ENCODE assay signal across 11 cellular contexts in genomic region chr2:178282075-178282474, GRCh38.
DNase-seq lines count a peak whose midpoint lies in the region; ATAC-seq, FAIRE-seq and TF ChIP-seq lines count a peak whose summit lies in the region.
"Had no signal": no experiment of that assay in that cellular context is flagged by ENCODE, and none has a peak within 500 bp of the region (broad histone marks: within the 10 kb centered on the region; RNA-seq: fewer than 3 reads in every experiment).

No MANE protein-coding gene starts in this region.

- ATAC-seq in esophagus mucosa: peak; percentile 81
- ATAC-seq: left lobe of liver had no signal

- H3K27ac ChIP-seq in Peyer's patch: peak overlapping the region in 3 of 4 donors; percentile 15 to 75 (median 61)
- H3K27ac ChIP-seq in tibial nerve: no peak overlapping the region
- H3K27ac ChIP-seq in trophoblast cell (ENCODE audit: low read depth, low read length): no peak overlapping the region
- H3K27ac ChIP-seq: KMS-11 had no signal

- no peaks in the 10 kb centered on the region for H3K9me3 ChIP-seq in Peyer's patch
- H3K9me3 ChIP-seq in tibial nerve: no peaks in the 10 kb centered on the region
- H3K9me3 ChIP-seq in trophoblast cell (ENCODE audit: insufficient read depth, low read depth, low read length): no peaks in the 10 kb centered on the region
- H3K9me3 ChIP-seq: HAP-1 had no signal

- H3K9ac ChIP-seq in trophoblast cell (ENCODE audit: low read length): no peak overlapping the region
- H3K9ac ChIP-seq: KMS-11 had no signal

- TF ChIP-seq EP300 in tibial nerve (IDR thresholded peaks at IDR 0.05): no peak

- H3K4me2 ChIP-seq in trophoblast cell (ENCODE audit: low read length): no peak overlapping the region
- H3K4me2 ChIP-seq: KMS-11 had no signal

- no peak overlapping the region for H4K8ac ChIP-seq in trophoblast cell (ENCODE audit: low read depth, low read length)

- FAIRE-seq in H54 (lab: Jason Lieb, UNC): peak; percentile 58

- no peak overlapping the region for H3K4ac ChIP-seq in trophoblast cell (ENCODE audit: low read depth, low read length)

- peaks cover 0 to 15% (median 5%) of the 10 kb centered on the region in 4 donors for H3K4me1 ChIP-seq in Peyer's patch
- H3K4me1 ChIP-seq in tibial nerve: peaks cover 0 to 5% (median 0%) of the 10 kb centered on the region in 4 donors
- H3K4me1 ChIP-seq in trophoblast cell (ENCODE audit: control insufficient read depth in 1 of 2, insufficient read depth in 2 of 2, low read length in 2 of 2): peaks cover 2 to 6% of the 10 kb centered on the region in 2 experiments

- no peak overlapping the region for H2BK120ac ChIP-seq in trophoblast cell (ENCODE audit: insufficient read depth, low read length, poor library complexity)

- DNase-seq in H54 (ENCODE audit: insufficient read length, low spot score) (no peak), Peyer's patch (peak in 1 of 3 donors; percentile 71), non-pigmented ciliary epithelial cell (ENCODE audit: low read depth) (peak; percentile 73), tibial nerve (ENCODE audit: low spot score in 2 of 2) (no peak), trophoblast cell (no peak)
- DNase-seq in stimulated activated CD4-positive, alpha-beta T cell treated with anti-CD3 and anti-CD28 coated beads, Interleukin-4, amount 100 ng/mL, for 1 hour: no peak
- DNase-seq: caudate nucleus had no signal

- no peak for TF ChIP-seq POLR2A in H54 (IDR thresholded peaks at IDR 0.05; ENCODE audit: low read depth, low read length)
- TF ChIP-seq POLR2A in Peyer's patch (IDR thresholded peaks at IDR 0.05): no peak
- no peak for TF ChIP-seq POLR2A in tibial nerve (IDR thresholded peaks at IDR 0.05)

- H3K27me3 ChIP-seq in Peyer's patch: no peaks in the 10 kb centered on the region
- H3K27me3 ChIP-seq in tibial nerve: no peaks in the 10 kb centered on the region
- H3K27me3 ChIP-seq in trophoblast cell (ENCODE audit: insufficient read depth, low read length): no peaks in the 10 kb centered on the region

- WGBS in tibial nerve, 2 donors: 56 to 64% methylated on average over 4 of the region's 4 CpGs
- WGBS in trophoblast cell (ENCODE audit: extremely low coverage, insufficient coverage, insufficient read length): no CpG with 5 or more reads among the region's 4 CpGs

- no peak overlapping the region for H3K18ac ChIP-seq in trophoblast cell (ENCODE audit: low read length)

- H2AK5ac ChIP-seq in trophoblast cell (ENCODE audit: low read length): no peak overlapping the region

- H2BK5ac ChIP-seq in trophoblast cell (ENCODE audit: low read depth, low read length, poor library complexity): no peak overlapping the region

- no peak overlapping the region for H4K91ac ChIP-seq in trophoblast cell (ENCODE audit: low read depth, low read length)

- no peak overlapping the region for H2AFZ ChIP-seq in trophoblast cell (ENCODE audit: insufficient read depth, low read length, poor library complexity)

- H2BK12ac ChIP-seq in trophoblast cell (ENCODE audit: low read length): no peak overlapping the region

- H3K79me2 ChIP-seq in trophoblast cell (ENCODE audit: control insufficient read depth, insufficient read depth, low read length, poor library complexity): no peaks in the 10 kb centered on the region

- no peak overlapping the region for H4K12ac ChIP-seq in trophoblast cell (ENCODE audit: low read depth, low read length)

- no peak for TF ChIP-seq CTCF in Peyer's patch (IDR thresholded peaks at IDR 0.05)
- no peak for TF ChIP-seq CTCF in tibial nerve (IDR thresholded peaks at IDR 0.05)

- no peak overlapping the region for H3K23ac ChIP-seq in trophoblast cell (ENCODE audit: low read length)

- H3K14ac ChIP-seq in trophoblast cell (ENCODE audit: low read length): no peak overlapping the region

- no peaks in the 10 kb centered on the region for H3K36me3 ChIP-seq in Peyer's patch
- no peaks in the 10 kb centered on the region for H3K36me3 ChIP-seq in tibial nerve
- no peaks in the 10 kb centered on the region for H3K36me3 ChIP-seq in trophoblast cell (ENCODE audit: control insufficient read depth in 1 of 2, insufficient read depth in 2 of 2, low read length in 2 of 2)
- H3K36me3 ChIP-seq: HAP-1 had no signal

- H3K4me3 ChIP-seq in Peyer's patch (peak overlapping the region in 2 of 4 donors; percentile 19 to 34), tibial nerve (no peak overlapping the region), trophoblast cell (ENCODE audit: low read depth, low read length) (no peak overlapping the region)
- H3K4me3 ChIP-seq: HAP-1 had no signal

- H3K79me1 ChIP-seq in trophoblast cell (ENCODE audit: low read length): peaks cover 5% of the 10 kb centered on the region

Comparison
In these comparisons a context has a peak if more than half of its experiments do, and no peak if none do; other contexts are left out.
1. H3K27ac ChIP-seq: peak in Peyer's patch (3 of 4); none in tibial nerve (0 of 4) and trophoblast cell (single experiment).